Comparison of ENCODE assay signal across 36 cellular contexts in genomic region chrX:143581260-143581659, GRCh38. TPM values are rescaled to one million over a fixed set of nuclear protein-coding genes. Genes with fewer than 3 reads are reported as not detected.
"Had no signal": no experiment of that assay in that cellular context is flagged by ENCODE, and none has a peak within 500 bp of the region (broad histone marks: within the 10 kb centered on the region; RNA-seq: fewer than 3 reads in every experiment).

No MANE protein-coding gene starts in this region.

- H3K27me3 ChIP-seq: brain microvascular endothelial cell had no signal

- ATAC-seq: activated CD8-positive, alpha-beta memory T cell treated with anti-CD3 and anti-CD28 coated beads, Interleukin-2, amount 10 ng/mL, durations not matched to agents 7 days and 5 days; activated naive CD8-positive, alpha-beta T cell treated with anti-CD3 and anti-CD28 coated beads, Interleukin-2, amount 50 U/mL, for 24 hours; Right ventricle myocardium inferior; SK-N-SH treated with all-trans-retinoic acid at 6 μM for 48 hours had no signal

- FAIRE-seq: RCC 7860 had no signal

- H2AFZ ChIP-seq: PC-9 had no signal

- H3K4me3 ChIP-seq: PC-9 had no signal

- DNase-seq: activated B cell treated with CpG ODN at 0.5 μM for 24 hours; activated CD4-positive, alpha-beta memory T cell treated with anti-CD3 and anti-CD28 coated beads, Interleukin-2, amount 10 ng/mL, durations not matched to agents 7 days and 5 days; activated CD4-positive, alpha-beta T cell treated with anti-CD3 and anti-CD28 coated beads for 4 hours; activated CD4-positive, alpha-beta T cell treated with anti-CD3 and anti-CD28 coated beads, Interleukin-2, amount 50 U/mL, for 1 hour; activated CD4-positive, CD25-positive, alpha-beta regulatory T cell treated with anti-CD3 and anti-CD28 coated beads, Interleukin-2, amount 50 U/mL, for 72 hours; activated CD8-positive, alpha-beta memory T cell treated with anti-CD3 and anti-CD28 coated beads for 24 hours; activated CD8-positive, alpha-beta memory T cell treated with anti-CD3 and anti-CD28 coated beads, Interleukin-2, amount 10 ng/mL, durations not matched to agents 7 days and 5 days; activated CD8-positive, alpha-beta memory T cell treated with anti-CD3 and anti-CD28 coated beads, Interleukin-2, amount 50 U/mL, for 48 hours; activated effector memory CD4-positive, alpha-beta T cell treated with Interleukin-2 at 50 U/mL for 16 hours; activated naive CD4-positive, alpha-beta T cell treated with anti-CD3 and anti-CD28 coated beads, Interleukin-2, amount 10 ng/mL, durations not matched to agents 7 days and 5 days; activated naive CD8-positive, alpha-beta T cell treated with anti-CD3 and anti-CD28 coated beads, Interleukin-2, amount 50 U/mL, for 24 hours; activated T-cell treated with anti-CD3 and anti-CD28 coated beads, Interleukin-2, amount 50 U/mL, for 48 hours; anterior cingulate cortex; brain microvascular endothelial cell; central memory CD4-positive, alpha-beta T cell; NCI-H1048; NCI-H1105 treated with DMSO at 0.1 percent for 48 hours; NCI-H1436; NCI-H1694; NCI-H1930; NCI-H2081 treated with DMSO at 0.1 percent for 48 hours; NCI-H345; NCI-H524 treated with DMSO at 0.1 percent for 48 hours; NK-92 treated with Interleukin-12 subunit alpha and Interleukin-12 subunit beta, amount 100 ng/mL, for 24 hours; PC-9; SIG-M5; T-helper 1 cell; T-helper 2 cell; T-helper 9 cell had no signal

- H3K36me3 ChIP-seq: brain microvascular endothelial cell had no signal

- H3K27ac ChIP-seq: brain microvascular endothelial cell, PC-9, RWPE1, VCaP had no signal

- H3K4me2 ChIP-seq: PC-9 had no signal

RNA-seq across cellular contexts. Expression of gene SLITRK4, which starts 54.6 kb away (rescaled TPM):
- total RNA-seq: activated B cell treated with CpG ODN at 0.5 μM for 24 hours; activated CD4-positive, alpha-beta memory T cell treated with anti-CD3 and anti-CD28 coated beads, Interleukin-2, amount 10 ng/mL, durations not matched to agents 7 days and 5 days; activated CD8-positive, alpha-beta memory T cell treated with anti-CD3 and anti-CD28 coated beads, Interleukin-2, amount 10 ng/mL, durations not matched to agents 7 days and 5 days; M059J; OCI-LY7; PC-9 had no signal
